Comparison of ENCODE assay signal across 1 cellular context in genomic region chrX:47233333-47234113, GRCh38.
TF ChIP-seq lines count a peak whose summit lies in the region.

No MANE protein-coding gene starts in this region.

TF ChIP-seq in HEK293, 187 proteins besides CTCF, POLR2A, EP300 and RAD21 (continued from another document and continues in another):
- TF ChIP-seq ZNF518A (tag by site-specific recombination; conservative IDR thresholded peaks at IDR 0.05; ENCODE audit: low read depth) (no peak), ZNF366 (tag by site-specific recombination; conservative IDR thresholded peaks at IDR 0.05) (peak; percentile 91), KLF1 (tag by site-specific recombination; IDR thresholded peaks at IDR 0.05) (no peak), ZSCAN23 (tag by site-specific recombination; IDR thresholded peaks at IDR 0.05) (no peak), OSR2 (tag by site-specific recombination; IDR thresholded peaks at IDR 0.05) (no peak), ZNF112 (tag by site-specific recombination; IDR thresholded peaks at IDR 0.05) (no peak), ZNF146 (tag by site-specific recombination; IDR thresholded peaks at IDR 0.05) (no peak), GLIS2 (tag by site-specific recombination; IDR thresholded peaks at IDR 0.05) (peak; percentile 85), YY1 (tag by site-specific recombination; IDR thresholded peaks at IDR 0.05) (no peak), SP2 (tag by site-specific recombination; IDR thresholded peaks at IDR 0.05) (peak; percentile 93), ZNF169 (tag by site-specific recombination; IDR thresholded peaks at IDR 0.05) (no peak), ZBTB48 (tag by site-specific recombination; IDR thresholded peaks at IDR 0.05) (no peak), KLF8 (tag by site-specific recombination; IDR thresholded peaks at IDR 0.05) (peak; percentile 69; the same call in 1 of the 2 replicates), ZBTB10 (tag by site-specific recombination; IDR thresholded peaks at IDR 0.05) (peak; percentile 99), ZNF350 (tag by site-specific recombination; IDR thresholded peaks at IDR 0.05) (no peak), ZNF776 (tag by site-specific recombination; IDR thresholded peaks at IDR 0.05; ENCODE audit: borderline replicate concordance) (no peak), ZFHX2 (tag by site-specific recombination; conservative IDR thresholded peaks at IDR 0.05) (peak; percentile 98), ZBTB21 (tag by site-specific recombination; IDR thresholded peaks at IDR 0.05) (peak; percentile 99), MZF1 (tag by site-specific recombination; IDR thresholded peaks at IDR 0.05; ENCODE audit: borderline replicate concordance) (no peak), ZBTB7A (tag by site-specific recombination; IDR thresholded peaks at IDR 0.05; ENCODE audit: low read depth) (no peak), IKZF3 (tag by site-specific recombination; IDR thresholded peaks at IDR 0.05) (peak; percentile 76), ZNF660 (tag by site-specific recombination; IDR thresholded peaks at IDR 0.05) (no peak), ZXDB (tag by site-specific recombination; IDR thresholded peaks at IDR 0.05) (no peak), ZSCAN18 (tag by site-specific recombination; IDR thresholded peaks at IDR 0.05) (no peak), GLI2 (tag by site-specific recombination; IDR thresholded peaks at IDR 0.05; ENCODE audit: borderline replicate concordance, low read depth) (no peak), ZNF280D (tag by site-specific recombination; IDR thresholded peaks at IDR 0.05) (no peak), ZBTB6 (tag by site-specific recombination; IDR thresholded peaks at IDR 0.05) (peak; percentile 57; the same call in 1 of the 2 replicates), ZNF449 (tag by site-specific recombination; IDR thresholded peaks at IDR 0.05) (no peak), HOXA7 (CRISPR knock-in tag; IDR thresholded peaks at IDR 0.05; ENCODE audit: borderline replicate concordance) (no peak), PATZ1 (tag by site-specific recombination; IDR thresholded peaks at IDR 0.05) (peak; percentile 96), ZNF76 (tag by site-specific recombination; IDR thresholded peaks at IDR 0.05; ENCODE audit: borderline replicate concordance, low read depth) (peak; percentile 81; the same call in 1 of the 2 replicates), ZNF175 (tag by site-specific recombination; IDR thresholded peaks at IDR 0.05) (no peak), ZNF394 (tag by site-specific recombination; IDR thresholded peaks at IDR 0.05; ENCODE audit: borderline replicate concordance) (no peak), ZNF311 (tag by site-specific recombination; IDR thresholded peaks at IDR 0.05; ENCODE audit: borderline replicate concordance) (no peak), ZNF692 (tag by site-specific recombination; IDR thresholded peaks at IDR 0.05) (peak; percentile 84; the same call in 1 of the 2 replicates), ZNF645 (tag by site-specific recombination; IDR thresholded peaks at IDR 0.05) (no peak), GLI4 (tag by site-specific recombination; IDR thresholded peaks at IDR 0.05) (no peak), ZNF513 (tag by site-specific recombination; IDR thresholded peaks at IDR 0.05) (no peak)
